ENCODE assay signal across 23 cellular contexts in genomic region chr7:35734001-35734483, GRCh38. TPM values are rescaled to one million over a fixed set of nuclear protein-coding genes. Genes with fewer than 3 reads are reported as not detected.
A peak's percentile ranks its signal among the peaks of the same experiment; 100 is the strongest.
DNase-seq lines count a peak whose midpoint lies in the region; ATAC-seq, FAIRE-seq and TF ChIP-seq lines count a peak whose summit lies in the region.
"Had no signal": no experiment of that assay in that cellular context is flagged by ENCODE, and none has a peak within 500 bp of the region (broad histone marks: within the 10 kb centered on the region; RNA-seq: fewer than 3 reads in every experiment).

No MANE protein-coding gene starts in this region.

- H3K9ac ChIP-seq in astrocyte (ENCODE audit: low read length), result no peak overlapping the region
- H3K9ac ChIP-seq: parathyroid adenoma had no signal

- H4K20me1 ChIP-seq in astrocyte (ENCODE audit: insufficient read depth, low read length), result no peaks in the 10 kb centered on the region

- peaks cover 23% of the 10 kb centered on the region for H3K4me1 Mint-ChIP-seq in astrocyte (ENCODE audit: low read depth, unreplicated experiment)

- no peaks in the 10 kb centered on the region for H3K36me3 Mint-ChIP-seq in astrocyte (ENCODE audit: low read depth, unreplicated experiment)
- H3K36me3 Mint-ChIP-seq: CD14-positive monocyte, naive B cell had no signal

- H3K9me3 ChIP-seq in left ventricle myocardium inferior (replicated peaks) (no peaks in the 10 kb centered on the region), astrocyte (ENCODE audit: insufficient read depth, low read depth, low read length) (no peaks in the 10 kb centered on the region)
- H3K9me3 ChIP-seq: A549 had no signal

- no peak for TF ChIP-seq CTCF in left ventricle myocardium inferior (IDR thresholded peaks at IDR 0.05; ENCODE audit: borderline replicate concordance)
- TF ChIP-seq CTCF in astrocyte (IDR thresholded peaks at IDR 0.05; ENCODE audit: insufficient read depth, low read depth, low read length), result no peak

- no peaks in the 10 kb centered on the region for H3K79me2 ChIP-seq in astrocyte (ENCODE audit: insufficient read depth, low read length)
- H3K79me2 ChIP-seq: parathyroid adenoma had no signal

- H3K36me3 ChIP-seq in left ventricle myocardium inferior (no peaks in the 10 kb centered on the region), astrocyte (ENCODE audit: insufficient read depth, low read length) (no peaks in the 10 kb centered on the region)

- no peak overlapping the region for H3K4me2 ChIP-seq in astrocyte (ENCODE audit: low read length)
- H3K4me2 ChIP-seq: A549 had no signal

- peak overlapping the region; percentile 21 for H2AFZ ChIP-seq in astrocyte (ENCODE audit: low read depth, low read length)
- H2AFZ ChIP-seq: parathyroid adenoma had no signal

- peak; percentile 42 for ATAC-seq in Right ventricle myocardium superior (ENCODE audit: poor library complexity)
- ATAC-seq: A549, Right ventricle myocardium inferior had no signal

- intact Hi-C loops in Right ventricle myocardium superior (cut with DNase I), result no loop called here
- intact Hi-C loops in left ventricle myocardium inferior (cut with micrococcal nuclease), result no loop called here

- no peak overlapping the region for H3K4me3 Mint-ChIP-seq in astrocyte (ENCODE audit: unreplicated experiment)
- H3K4me3 Mint-ChIP-seq: CD14-positive monocyte had no signal

- no peak overlapping the region for H3K27ac Mint-ChIP-seq in astrocyte (ENCODE audit: unreplicated experiment)

- DNase-seq in Right ventricle myocardium superior (no peak), left ventricle myocardium inferior (no peak), astrocyte (ENCODE audit: low read depth) (no peak), medulla oblongata (ENCODE audit: extremely low spot score) (peak; percentile 67), AG08395 (ENCODE audit: low spot score) (no peak), NCI-H1417 treated with DMSO at 0.1 percent for 48 hours (lab: John Stamatoyannopoulos, UW) (no peak)
- no peak for DNase-seq in activated T-cell treated with anti-CD3 and anti-CD28 coated beads, Interleukin-2, amount 50 U/mL, for 1 hour
- DNase-seq: activated CD4-positive, alpha-beta T cell treated with anti-CD3 and anti-CD28 coated beads, Interleukin-2, amount 50 U/mL, for 4 hours; DMS153; effector CD8-positive, alpha-beta T cell; naive B cell; NCI-H187 treated with DMSO at 0.1 percent for 48 hours; stimulated activated CD4-positive, alpha-beta T cell treated with anti-CD3 and anti-CD28 coated beads, Interleukin-4, amount 100 ng/mL, for 1 hour had no signal

- peaks cover 2% of the 10 kb centered on the region for H3K27me3 Mint-ChIP-seq in astrocyte (ENCODE audit: low read depth, unreplicated experiment)
- H3K27me3 Mint-ChIP-seq: naive B cell had no signal

- H3K9me3 Mint-ChIP-seq in astrocyte (ENCODE audit: unreplicated experiment), result peaks cover 2% of the 10 kb centered on the region
- H3K9me3 Mint-ChIP-seq: CD14-positive monocyte had no signal

- H3K4me1 ChIP-seq in left ventricle myocardium inferior, result peaks cover 17% of the 10 kb centered on the region
- peaks cover 5% of the 10 kb centered on the region for H3K4me1 ChIP-seq in astrocyte (ENCODE audit: insufficient read depth, low read length)
- H3K4me1 ChIP-seq: A549, parathyroid adenoma had no signal

- H3K27me3 ChIP-seq in left ventricle myocardium inferior (ENCODE audit: low read depth), result no peaks in the 10 kb centered on the region
- peaks cover 3% of the 10 kb centered on the region for H3K27me3 ChIP-seq in astrocyte (ENCODE audit: insufficient read depth, low read length)

- H3K27ac ChIP-seq in left ventricle myocardium inferior (replicated peaks), result no peak overlapping the region
- no peak overlapping the region for H3K27ac ChIP-seq in astrocyte (ENCODE audit: low read depth, low read length)
- peak overlapping the region; percentile 95 for H3K27ac ChIP-seq in temporal lobe (ENCODE audit: low read depth, low read length)
- H3K27ac ChIP-seq: A549, HL-60, parathyroid adenoma, skin epidermis had no signal

- FAIRE-seq in astrocyte (lab: Jason Lieb, UNC), result no peak
- FAIRE-seq: A549, GM12891, urothelium cell line had no signal

- H3K4me3 ChIP-seq in left ventricle myocardium inferior (no peak overlapping the region), astrocyte (ENCODE audit: insufficient read depth, low read depth, low read length) (no peak overlapping the region)
- H3K4me3 ChIP-seq: A549, lung, skin epidermis had no signal

RNA-seq across cellular contexts. Expression of gene HERPUD2, which starts 39.1 kb away (rescaled TPM):
- total RNA-seq in Right ventricle myocardium superior (13.5 TPM), left ventricle myocardium inferior (13.6 TPM), astrocyte (28.0 and 29.7 TPM in 2 replicates), temporal lobe (16.7 TPM)
